Comparison of ENCODE assay signal across 9 cellular contexts in genomic region chr10:67648613-67649229, GRCh38. TPM values are rescaled to one million over a fixed set of nuclear protein-coding genes. Genes with fewer than 3 reads are reported as not detected.
"Had no signal": no experiment of that assay in that cellular context is flagged by ENCODE, and none has a peak within 500 bp of the region (broad histone marks: within the 10 kb centered on the region; RNA-seq: fewer than 3 reads in every experiment).

No MANE protein-coding gene starts in this region.

- DNase-seq: GM23248, GOT3, H7 had no signal

- H3K4me1 ChIP-seq: HAP-1 had no signal

- H3K27me3 Mint-ChIP-seq: IgD-negative memory B cell had no signal

- H3K4me3 ChIP-seq: GM23248, HAP-1 had no signal

- H3K36me3 Mint-ChIP-seq: IgD-negative memory B cell had no signal

- H2AFZ ChIP-seq: GM23248 had no signal

- H3K27ac ChIP-seq: GM23248, HL-60 had no signal

- ATAC-seq: HepG2 had no signal

- H3K9ac ChIP-seq: GM23248 had no signal

- H3K27ac Mint-ChIP-seq: IgD-negative memory B cell had no signal

- H3K4me1 Mint-ChIP-seq: IgD-negative memory B cell had no signal

- H3K36me3 ChIP-seq: HAP-1 had no signal

- H3K4me3 Mint-ChIP-seq: IgD-negative memory B cell had no signal

- H3K9me3 ChIP-seq: HAP-1 had no signal

RNA-seq across cellular contexts. Expression of gene CTNNA3, which starts 47.3 kb away (rescaled TPM):
- total RNA-seq: GM23248, H4, HepG2, HT1080 had no signal
- polyA plus RNA-seq: GM23248, HepG2 had no signal
